Comparison of ENCODE assay signal across 15 cellular contexts in the genomic region with DNA sequence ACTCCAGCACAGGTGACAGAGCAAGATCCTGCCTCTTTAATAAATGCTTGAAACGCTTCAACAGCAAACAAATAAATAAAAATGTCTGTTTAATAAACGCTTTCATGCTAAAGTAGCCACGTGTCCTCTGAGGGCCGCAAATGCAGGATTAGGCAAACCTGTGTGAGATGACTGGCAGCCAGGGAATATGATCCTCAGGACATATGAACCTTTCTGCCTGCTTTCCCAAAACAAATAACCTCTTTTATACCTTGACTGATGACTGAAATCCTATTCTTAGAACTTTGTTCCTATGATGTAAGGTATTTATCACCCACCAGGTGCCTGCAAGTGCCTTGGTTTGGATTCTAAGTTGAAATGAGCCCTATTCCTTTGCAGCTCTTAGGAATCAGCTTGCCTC.
"Had no signal": no experiment of that assay in that cellular context is flagged by ENCODE, and none has a peak within 500 bp of the region (broad histone marks: within the 10 kb centered on the region; RNA-seq: fewer than 3 reads in every experiment).

No MANE protein-coding gene starts in this region.

- H3K27me3 Mint-ChIP-seq: activated CD8-positive, alpha-beta T cell treated with anti-CD3 and anti-CD28 coated beads for 36 hours; central memory CD8-positive, alpha-beta T cell had no signal

- ATAC-seq: activated CD8-positive, alpha-beta T cell treated with anti-CD3 and anti-CD28 coated beads for 36 hours; heart right ventricle; left lung; natural killer cell treated with Interleukin-12 subunit alpha and Interleukin-12 subunit beta and Interleukin-15 and Interleukin-18, amount 100 ng/mL, for 72 hours had no signal

- H3K27ac Mint-ChIP-seq: activated CD8-positive, alpha-beta T cell treated with anti-CD3 and anti-CD28 coated beads for 36 hours; type B pancreatic cell had no signal

- DNase-seq: activated CD8-positive, alpha-beta memory T cell treated with anti-CD3 and anti-CD28 coated beads, Interleukin-2, amount 50 U/mL, for 4 hours; activated CD8-positive, alpha-beta T cell treated with anti-CD3 and anti-CD28 coated beads for 36 hours; adrenal gland; effector memory CD4-positive, alpha-beta T cell; heart right ventricle; left lung; mesenchymal stem cell; nucleus accumbens; sigmoid colon; stimulated activated CD4-positive, alpha-beta T cell treated with anti-CD3 and anti-CD28 coated beads, Interleukin-12 subunit alpha, Interleukin-12 subunit beta, amount 100 ng/mL, for 4 hours; stimulated activated naive CD4-positive, alpha-beta T cell treated with Interleukin-2 at 50 U/mL for 16 hours; T-helper 9 cell had no signal

- H3K36me3 Mint-ChIP-seq: type B pancreatic cell had no signal

- H3K9me3 Mint-ChIP-seq: activated CD8-positive, alpha-beta T cell treated with anti-CD3 and anti-CD28 coated beads for 36 hours; central memory CD8-positive, alpha-beta T cell; type B pancreatic cell had no signal

- H3K4me3 Mint-ChIP-seq: activated CD8-positive, alpha-beta T cell treated with anti-CD3 and anti-CD28 coated beads for 36 hours; central memory CD8-positive, alpha-beta T cell; natural killer cell treated with Interleukin-12 subunit alpha and Interleukin-12 subunit beta and Interleukin-15 and Interleukin-18, amount 100 ng/mL, for 72 hours; type B pancreatic cell had no signal
